Comparison of ENCODE assay signal across 8 cellular contexts in the genomic region with DNA sequence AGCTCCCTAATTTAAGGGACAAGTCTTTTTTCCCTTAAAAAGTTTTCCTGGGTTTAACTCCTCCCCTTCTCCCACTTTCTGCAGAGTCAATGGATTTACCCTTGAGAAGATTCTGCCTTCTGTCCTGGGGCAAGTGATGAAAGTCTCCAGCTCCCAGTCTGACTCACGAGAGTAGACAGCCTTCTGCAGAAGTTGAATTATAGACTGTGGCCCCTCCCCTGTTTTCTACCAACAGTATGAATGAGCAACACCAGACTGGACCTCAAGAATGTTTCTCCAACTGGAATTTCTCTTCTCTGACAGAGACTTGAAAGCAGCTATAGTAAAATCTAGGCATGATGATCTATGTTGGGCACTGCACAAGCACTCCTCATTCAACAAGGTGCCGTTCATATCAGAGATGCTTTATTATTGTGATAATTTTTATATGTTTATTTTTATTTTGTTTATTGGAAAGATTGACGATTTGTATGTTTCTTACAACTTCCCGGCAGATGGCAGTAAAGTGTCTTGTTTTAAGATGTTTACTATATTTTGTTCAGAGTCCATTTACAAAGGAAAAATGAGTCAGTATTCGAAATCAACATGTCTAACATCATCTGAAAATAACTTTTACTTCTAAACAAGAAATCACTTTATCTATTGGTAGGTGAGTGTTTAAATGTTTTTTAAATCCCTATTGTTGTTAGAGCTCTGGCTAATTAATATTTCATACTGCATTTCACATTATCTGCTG. TPM values are rescaled to one million over a fixed set of nuclear protein-coding genes. Genes with fewer than 3 reads are reported as not detected.
DNase-seq lines count a peak whose midpoint lies in the region; ATAC-seq, FAIRE-seq and TF ChIP-seq lines count a peak whose summit lies in the region.

No MANE protein-coding gene starts in this region.

- H3K4me1 ChIP-seq in MM.1S (ENCODE audit: low read length) (no peaks in the 10 kb centered on the region), astrocyte (ENCODE audit: insufficient read depth, low read length) (no peaks in the 10 kb centered on the region)

- H3K36me3 ChIP-seq in MM.1S (replicated peaks; ENCODE audit: insufficient read depth, low read length) (no peaks in the 10 kb centered on the region), astrocyte (ENCODE audit: insufficient read depth, low read length) (no peaks in the 10 kb centered on the region)

- no peak overlapping the region for H3K4me2 ChIP-seq in MM.1S (ENCODE audit: low read depth, low read length)
- H3K4me2 ChIP-seq in astrocyte (ENCODE audit: low read length): no peak overlapping the region

- H3K9ac ChIP-seq in MM.1S (ENCODE audit: low read length) (no peak overlapping the region), astrocyte (ENCODE audit: low read length) (no peak overlapping the region)

- H3K27ac Mint-ChIP-seq in astrocyte (ENCODE audit: unreplicated experiment): peak overlapping the region; percentile 87

- no peaks in the 10 kb centered on the region for H3K9me3 ChIP-seq in MM.1S (replicated peaks; ENCODE audit: insufficient read depth, low read length)
- no peaks in the 10 kb centered on the region for H3K9me3 ChIP-seq in astrocyte (ENCODE audit: insufficient read depth, low read depth, low read length)

- H3K27me3 Mint-ChIP-seq in astrocyte (ENCODE audit: low read depth, unreplicated experiment): peaks cover 4% of the 10 kb centered on the region

- H3K9me3 Mint-ChIP-seq in astrocyte (ENCODE audit: unreplicated experiment): no peaks in the 10 kb centered on the region

- H2AFZ ChIP-seq in MM.1S (ENCODE audit: low read length) (no peak overlapping the region), astrocyte (ENCODE audit: low read depth, low read length) (no peak overlapping the region)

- H3K79me2 ChIP-seq in MM.1S (ENCODE audit: low read length) (no peaks in the 10 kb centered on the region), astrocyte (ENCODE audit: insufficient read depth, low read length) (no peaks in the 10 kb centered on the region)

- DNase-seq in DMS53 (lab: John Stamatoyannopoulos, UW) (peak; percentile 29), MM.1S (peak; percentile 52), astrocyte (ENCODE audit: low read depth) (peak; percentile 74), midbrain (lab: John Stamatoyannopoulos, UW) (peak; percentile 61), HK-2 (ENCODE audit: unreplicated experiment) (no peak), substantia nigra (lab: John Stamatoyannopoulos, UW) (no peak)
- DNase-seq in stimulated activated CD4-positive, alpha-beta T cell treated with anti-CD3 and anti-CD28 coated beads, Interleukin-4, amount 100 ng/mL, for 24 hours: no peak

- H3K4me1 Mint-ChIP-seq in astrocyte (ENCODE audit: low read depth, unreplicated experiment): peaks cover 3% of the 10 kb centered on the region

- H3K4me3 ChIP-seq in MM.1S (ENCODE audit: low read length) (no peak overlapping the region), astrocyte (ENCODE audit: insufficient read depth, low read depth, low read length) (no peak overlapping the region)

- ATAC-seq in HG02938 (IDR thresholded peaks at IDR 0.05; ENCODE audit: unreplicated experiment): no peak

- H3K27ac ChIP-seq in MM.1S (ENCODE audit: low read length) (no peak overlapping the region), astrocyte (ENCODE audit: low read depth, low read length) (no peak overlapping the region), substantia nigra (ENCODE audit: low read depth, low read length, poor library complexity, severe bottlenecking) (no peak overlapping the region)

- TF ChIP-seq CTCF in MM.1S (IDR thresholded peaks at IDR 0.05; ENCODE audit: low read length): peak; percentile 19; the same call in 1 of the 2 replicates
- peak; percentile 19 for TF ChIP-seq CTCF in astrocyte (IDR thresholded peaks at IDR 0.05; ENCODE audit: insufficient read depth, low read depth, low read length)

- H3K27me3 ChIP-seq in MM.1S (replicated peaks; ENCODE audit: insufficient read depth, low read length) (peaks cover 13% of the 10 kb centered on the region; the same call in 1 of the 2 replicates), astrocyte (ENCODE audit: insufficient read depth, low read length) (peaks cover 4% of the 10 kb centered on the region)

- no peaks in the 10 kb centered on the region for H3K36me3 Mint-ChIP-seq in astrocyte (ENCODE audit: low read depth, unreplicated experiment)

- no peaks in the 10 kb centered on the region for H3F3A ChIP-seq in MM.1S (ENCODE audit: insufficient read depth, low read length)

- H3K4me3 Mint-ChIP-seq in astrocyte (ENCODE audit: unreplicated experiment): no peak overlapping the region

- no peaks in the 10 kb centered on the region for H4K20me1 ChIP-seq in MM.1S (ENCODE audit: insufficient read depth, low read length)
- H4K20me1 ChIP-seq in astrocyte (ENCODE audit: insufficient read depth, low read length): no peaks in the 10 kb centered on the region

- peak; percentile 43 for FAIRE-seq in astrocyte (lab: Jason Lieb, UNC)

- H3K9me2 ChIP-seq in MM.1S (replicated peaks; ENCODE audit: insufficient read depth, low read length): no peaks in the 10 kb centered on the region

RNA-seq across cellular contexts. Expression of a gene that starts 56.6 kb away (rescaled TPM):
- 0.67 and 1.8 TPM in 2 replicates for total RNA-seq in astrocyte

Comparison
In these comparisons a context has a peak if more than half of its experiments do, and no peak if none do; other contexts are left out.
1. DNase-seq: peak in DMS53 (single experiment), MM.1S (single experiment), astrocyte (single experiment) and midbrain (single experiment); none in HK-2 (single experiment), substantia nigra (0 of 49) and stimulated activated CD4-positive, alpha-beta T cell treated with anti-CD3 and anti-CD28 coated beads, Interleukin-4, amount 100 ng/mL, for 24 hours (single experiment).